Comparison of ENCODE assay signal across 31 cellular contexts in the genomic region with DNA sequence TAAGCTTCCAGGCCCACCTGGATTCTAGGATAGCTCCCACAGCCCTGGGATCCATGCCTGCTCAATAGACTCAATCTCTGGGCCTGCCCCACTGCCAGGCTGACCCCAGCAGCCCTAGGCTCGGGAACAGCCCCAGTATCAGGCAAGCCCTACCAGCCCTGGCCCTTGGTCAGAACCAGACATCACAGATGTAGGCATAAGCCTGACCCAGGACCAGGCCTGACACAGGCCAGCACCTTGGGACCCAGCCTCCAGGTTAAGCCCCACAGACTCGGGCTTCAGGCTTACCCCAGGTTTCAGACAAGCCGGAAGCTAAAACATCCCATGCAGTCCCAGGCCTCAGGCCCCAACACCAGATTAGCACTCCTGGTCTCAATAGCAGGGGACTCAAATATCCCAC.
"Had no signal": no experiment of that assay in that cellular context is flagged by ENCODE, and none has a peak within 500 bp of the region (broad histone marks: within the 10 kb centered on the region; RNA-seq: fewer than 3 reads in every experiment).

No MANE protein-coding gene starts in this region.

- H3K4me3 ChIP-seq: ovary, psoas muscle, right lobe of liver, skin epidermis, smooth muscle cell, spleen, suprapubic skin, tibial artery, transverse colon, upper lobe of left lung, vagina had no signal

- FAIRE-seq: urothelium cell line had no signal

- H3K79me2 ChIP-seq: parathyroid adenoma had no signal

- H3K27ac ChIP-seq: ovary, parathyroid adenoma, psoas muscle, right lobe of liver, skin epidermis, spleen, suprapubic skin, testis, tibial artery, transverse colon, upper lobe of left lung, vagina had no signal

- H3K4me1 ChIP-seq: parathyroid adenoma, psoas muscle, right lobe of liver, spleen, suprapubic skin, testis, tibial artery, transverse colon, upper lobe of left lung, vagina had no signal

- ATAC-seq: naive thymus-derived CD8-positive, alpha-beta T cell; natural killer cell treated with Interleukin-12 subunit alpha and Interleukin-12 subunit beta and Interleukin-15 and Interleukin-18, amount 100 ng/mL, for 72 hours; psoas muscle; right cardiac atrium; stimulated activated memory B cell treated with anti-CD40 and anti-IgM and Interleukin-4, amounts not matched to agents 10 μg/mL and 1 μg/mL and 100 μg/mL, for 72 hours; stimulated activated naive CD8-positive, alpha-beta T cell treated with anti-CD3 and anti-CD28 coated beads, Interleukin-15, amount 100 ng/mL, for 72 hours; stimulated activated naive CD8-positive, alpha-beta T cell treated with anti-CD3 and anti-CD28 coated beads, Interleukin-15, Interleukin-2, amounts not matched to agents 100 U/mL and 50 U/mL, for 24 hours had no signal

- H3K4me1 Mint-ChIP-seq: naive thymus-derived CD8-positive, alpha-beta T cell; nephron progenitor cell; neural crest cell; stimulated activated memory B cell treated with anti-CD40 and anti-IgM and Interleukin-4, amounts not matched to agents 10 μg/mL and 1 μg/mL and 100 μg/mL, for 72 hours; stimulated activated naive CD8-positive, alpha-beta T cell treated with anti-CD3 and anti-CD28 coated beads, Interleukin-15, amount 100 ng/mL, for 72 hours had no signal

- H3K36me3 Mint-ChIP-seq: naive thymus-derived CD8-positive, alpha-beta T cell; stimulated activated memory B cell treated with anti-CD40 and anti-IgM and Interleukin-4, amounts not matched to agents 10 μg/mL and 1 μg/mL and 100 μg/mL, for 72 hours had no signal

- H3K27ac Mint-ChIP-seq: naive thymus-derived CD8-positive, alpha-beta T cell; natural killer cell treated with Interleukin-12 subunit alpha and Interleukin-12 subunit beta and Interleukin-15 and Interleukin-18, amount 100 ng/mL, for 72 hours; nephron progenitor cell; progenitor cell of endocrine pancreas; stimulated activated memory B cell treated with anti-CD40 and anti-IgM and Interleukin-4, amounts not matched to agents 10 μg/mL and 1 μg/mL and 100 μg/mL, for 72 hours; stimulated activated naive CD8-positive, alpha-beta T cell treated with anti-CD3 and anti-CD28 coated beads, Interleukin-15, amount 100 ng/mL, for 72 hours had no signal

- H3K4me2 ChIP-seq: smooth muscle cell had no signal

- H2AFZ ChIP-seq: parathyroid adenoma had no signal

- H3K27me3 Mint-ChIP-seq: naive thymus-derived CD8-positive, alpha-beta T cell; natural killer cell treated with Interleukin-12 subunit alpha and Interleukin-12 subunit beta and Interleukin-15 and Interleukin-18, amount 100 ng/mL, for 72 hours; progenitor cell of endocrine pancreas; stimulated activated memory B cell treated with anti-CD40 and anti-IgM and Interleukin-4, amounts not matched to agents 10 μg/mL and 1 μg/mL and 100 μg/mL, for 72 hours; stimulated activated naive CD8-positive, alpha-beta T cell treated with anti-CD3 and anti-CD28 coated beads, Interleukin-15, amount 100 ng/mL, for 72 hours had no signal

- H3K9ac ChIP-seq: parathyroid adenoma had no signal

- H3K4me3 Mint-ChIP-seq: naive thymus-derived CD8-positive, alpha-beta T cell; natural killer cell treated with Interleukin-12 subunit alpha and Interleukin-12 subunit beta and Interleukin-15 and Interleukin-18, amount 100 ng/mL, for 72 hours; nephron progenitor cell; neural crest cell; stimulated activated memory B cell treated with anti-CD40 and anti-IgM and Interleukin-4, amounts not matched to agents 10 μg/mL and 1 μg/mL and 100 μg/mL, for 72 hours; stimulated activated naive CD8-positive, alpha-beta T cell treated with anti-CD3 and anti-CD28 coated beads, Interleukin-15, amount 100 ng/mL, for 72 hours had no signal

- DNase-seq: naive thymus-derived CD8-positive, alpha-beta T cell; nephron progenitor cell; occipital lobe; ovary; psoas muscle; right lobe of liver; spleen; stimulated activated CD4-positive, alpha-beta T cell treated with anti-CD3 and anti-CD28 coated beads, Interleukin-12 subunit alpha, Interleukin-12 subunit beta, amount 100 ng/mL, for 4 hours; stimulated activated CD4-positive, alpha-beta T cell treated with anti-CD3 and anti-CD28 coated beads, Interleukin-1b, Interleukin-23, amount 100 ng/mL, for 48 hours; stimulated activated CD4-positive, alpha-beta T cell treated with anti-CD3 and anti-CD28 coated beads, Interleukin-4, amount 100 ng/mL, for 1 hour; stimulated activated CD4-positive, alpha-beta T cell treated with anti-CD3 and anti-CD28 coated beads, Interleukin-4, amount 100 ng/mL, for 4 hours; stimulated activated CD8-positive, alpha-beta memory T cell treated with anti-CD3 and anti-CD28 coated beads, Interleukin-4, amount 100 ng/mL, for 48 hours; stimulated activated naive CD4-positive, alpha-beta T cell; stimulated activated naive CD8-positive, alpha-beta T cell treated with anti-CD3 and anti-CD28 coated beads, Interleukin-15, amount 100 ng/mL, for 72 hours; stimulated activated naive CD8-positive, alpha-beta T cell treated with anti-CD3 and anti-CD28 coated beads, Interleukin-15, Interleukin-2, amounts not matched to agents 100 U/mL and 50 U/mL, for 24 hours; substantia nigra; testis; tibial artery; transverse colon; upper lobe of left lung had no signal

- H3K9me3 ChIP-seq: ovary, right lobe of liver, testis, vagina had no signal

- H3K36me3 ChIP-seq: ovary, right lobe of liver, spleen, suprapubic skin, tibial artery, transverse colon, upper lobe of left lung, vagina had no signal

- H3K27me3 ChIP-seq: ovary, right lobe of liver, spleen, suprapubic skin, testis, tibial artery, transverse colon, upper lobe of left lung, vagina had no signal
